In genomic region chr5:14762568-14763216, GRCh38 we compare ENCODE assay signal across 23 cellular contexts.
DNase-seq lines count a peak whose midpoint lies in the region; ATAC-seq and TF ChIP-seq lines count a peak whose summit lies in the region.
"Had no signal": no experiment of that assay in that cellular context is flagged by ENCODE, and none has a peak within 500 bp of the region (broad histone marks: within the 10 kb centered on the region; RNA-seq: fewer than 3 reads in every experiment).

No MANE protein-coding gene starts in this region.

- H3K9me3 Mint-ChIP-seq in IgD-negative memory B cell (no peaks in the 10 kb centered on the region), endodermal cell (no peaks in the 10 kb centered on the region)
- no peaks in the 10 kb centered on the region for H3K9me3 Mint-ChIP-seq in dendritic cell treated with granulocyte-macrophage colony-stimulating factor and Interleukin-4, amounts not matched to agents 40 ng/mL and 50 ng/mL, for 4 days
- no peaks in the 10 kb centered on the region for H3K9me3 Mint-ChIP-seq in activated T-cell treated with anti-CD3 and anti-CD28 coated beads, Interleukin-2, amount 50 U/mL, for 24 hours
- H3K9me3 Mint-ChIP-seq: T-helper 1 cell treated with Interleukin-12 subunit alpha and Interleukin-12 subunit beta and Interleukin-4 antibody, amounts not matched to agents 30 μg/mL and 1 μg/mL, for 36 hours; type B pancreatic cell had no signal

- TF ChIP-seq CTCF in endodermal cell (conservative IDR thresholded peaks at IDR 0.05), result no peak

- intact Hi-C loops in dendritic cell treated with granulocyte-macrophage colony-stimulating factor and Interleukin-4, amounts not matched to agents 40 ng/mL and 50 ng/mL, for 4 days (cut with micrococcal nuclease), result no loop called here

- H3K36me3 ChIP-seq in BLaER1 (peaks cover 48% of the 10 kb centered on the region), endodermal cell (ENCODE audit: control insufficient read depth, insufficient read depth, low read length) (no peaks in the 10 kb centered on the region)
- H3K36me3 ChIP-seq: neutrophil, prostate gland had no signal

- H3K27me3 Mint-ChIP-seq in IgD-negative memory B cell (no peaks in the 10 kb centered on the region), endodermal cell (ENCODE audit: insufficient read depth) (no peaks in the 10 kb centered on the region)
- H3K27me3 Mint-ChIP-seq in dendritic cell treated with granulocyte-macrophage colony-stimulating factor and Interleukin-4, amounts not matched to agents 40 ng/mL and 50 ng/mL, for 4 days, result no peaks in the 10 kb centered on the region
- H3K27me3 Mint-ChIP-seq in activated T-cell treated with anti-CD3 and anti-CD28 coated beads, Interleukin-2, amount 50 U/mL, for 24 hours, result no peaks in the 10 kb centered on the region
- H3K27me3 Mint-ChIP-seq: brain, type B pancreatic cell had no signal

- WGBS in endodermal cell (ENCODE audit: insufficient coverage in 1 of 2, insufficient read length in 1 of 2), 2 experiments, result 81 to 92% methylated on average over 2 to 3 of the region's 4 CpGs

- H4K20me1 ChIP-seq in BLaER1, result no peaks in the 10 kb centered on the region; the same call in 1 of the 2 replicates

- H3K4me3 ChIP-seq in BLaER1 (no peak overlapping the region), endodermal cell (ENCODE audit: low read length) (no peak overlapping the region)
- H3K4me3 ChIP-seq: A549, heart right ventricle, prostate gland had no signal

- peaks cover 2% of the 10 kb centered on the region for H3K36me3 Mint-ChIP-seq in IgD-negative memory B cell
- peaks cover 34% of the 10 kb centered on the region for H3K36me3 Mint-ChIP-seq in dendritic cell treated with granulocyte-macrophage colony-stimulating factor and Interleukin-4, amounts not matched to agents 40 ng/mL and 50 ng/mL, for 4 days (ENCODE audit: low read depth)
- H3K36me3 Mint-ChIP-seq in activated T-cell treated with anti-CD3 and anti-CD28 coated beads, Interleukin-2, amount 50 U/mL, for 24 hours (ENCODE audit: low read depth), result peaks cover 56% of the 10 kb centered on the region
- H3K36me3 Mint-ChIP-seq in endodermal cell (ENCODE audit: low read depth), result no peaks in the 10 kb centered on the region

- H3K9ac ChIP-seq in BLaER1, result no peak overlapping the region
- no peak overlapping the region for H3K9ac ChIP-seq in endodermal cell (ENCODE audit: extremely low read depth, low read length, poor library complexity, severe bottlenecking)

- H3K27me3 ChIP-seq in BLaER1, result no peaks in the 10 kb centered on the region
- H3K27me3 ChIP-seq in endodermal cell (ENCODE audit: control insufficient read depth, insufficient read depth, low read length, poor library complexity, severe bottlenecking), result no peaks in the 10 kb centered on the region
- H3K27me3 ChIP-seq: heart right ventricle, neutrophil had no signal

- peak; percentile 61 for ATAC-seq in GM21447 (IDR thresholded peaks at IDR 0.05; ENCODE audit: unreplicated experiment)
- no peak for ATAC-seq in HG02610 (IDR thresholded peaks at IDR 0.05; ENCODE audit: unreplicated experiment)
- ATAC-seq: A549, heart right ventricle had no signal

- no peak for DNase-seq in activated T-cell treated with anti-CD3 and anti-CD28 coated beads, Interleukin-2, amount 50 U/mL, for 24 hours
- DNase-seq in substantia nigra (lab: John Stamatoyannopoulos, UW) (no peak), endodermal cell (no peak)
- DNase-seq: activated CD8-positive, alpha-beta memory T cell treated with anti-CD3 and anti-CD28 coated beads for 24 hours; activated naive CD4-positive, alpha-beta T cell; activated T-cell treated with anti-CD3 and anti-CD28 coated beads, Interleukin-2, amount 50 U/mL, for 48 hours; effector CD4-positive, alpha-beta T cell; GOT3; heart right ventricle; mesenchymal stem cell; NCI-H446; stimulated activated CD8-positive, alpha-beta memory T cell treated with anti-CD3 and anti-CD28 coated beads, Interleukin-4, amount 100 ng/mL, for 48 hours had no signal

- H3K27ac ChIP-seq in BLaER1, result no peak overlapping the region
- no peak overlapping the region for H3K27ac ChIP-seq in substantia nigra (ENCODE audit: low read depth, low read length, poor library complexity, severe bottlenecking)
- no peak overlapping the region for H3K27ac ChIP-seq in endodermal cell (ENCODE audit: low read depth, low read length)
- H3K27ac ChIP-seq: A549, neutrophil had no signal

- H3K4me1 Mint-ChIP-seq in IgD-negative memory B cell, result peaks cover 11 to 37% (median 16%) of the 10 kb centered on the region in 3 donors
- peaks cover 43% of the 10 kb centered on the region for H3K4me1 Mint-ChIP-seq in dendritic cell treated with granulocyte-macrophage colony-stimulating factor and Interleukin-4, amounts not matched to agents 40 ng/mL and 50 ng/mL, for 4 days (ENCODE audit: low read depth)
- peaks cover 9% of the 10 kb centered on the region for H3K4me1 Mint-ChIP-seq in activated T-cell treated with anti-CD3 and anti-CD28 coated beads, Interleukin-2, amount 50 U/mL, for 24 hours (ENCODE audit: low read depth)
- no peaks in the 10 kb centered on the region for H3K4me1 Mint-ChIP-seq in endodermal cell

- peak overlapping the region; percentile 35 for H3K4me2 ChIP-seq in BLaER1
- H3K4me2 ChIP-seq: A549 had no signal

- H3K27ac Mint-ChIP-seq in IgD-negative memory B cell (no peak overlapping the region), endodermal cell (no peak overlapping the region)
- peak overlapping the region; percentile 60 for H3K27ac Mint-ChIP-seq in dendritic cell treated with granulocyte-macrophage colony-stimulating factor and Interleukin-4, amounts not matched to agents 40 ng/mL and 50 ng/mL, for 4 days
- no peak overlapping the region for H3K27ac Mint-ChIP-seq in activated T-cell treated with anti-CD3 and anti-CD28 coated beads, Interleukin-2, amount 50 U/mL, for 24 hours
- H3K27ac Mint-ChIP-seq: T-helper 1 cell treated with Interleukin-12 subunit alpha and Interleukin-12 subunit beta and Interleukin-4 antibody, amounts not matched to agents 30 μg/mL and 1 μg/mL, for 36 hours; type B pancreatic cell had no signal

- H3K4me3 Mint-ChIP-seq in IgD-negative memory B cell, result peak overlapping the region in 3 of 4 donors; percentile 34 to 81 (median 45)
- H3K4me3 Mint-ChIP-seq in dendritic cell treated with granulocyte-macrophage colony-stimulating factor and Interleukin-4, amounts not matched to agents 40 ng/mL and 50 ng/mL, for 4 days, result no peak overlapping the region
- no peak overlapping the region for H3K4me3 Mint-ChIP-seq in activated T-cell treated with anti-CD3 and anti-CD28 coated beads, Interleukin-2, amount 50 U/mL, for 24 hours
- H3K4me3 Mint-ChIP-seq in endodermal cell, result no peak overlapping the region
- H3K4me3 Mint-ChIP-seq: brain; T-helper 1 cell treated with Interleukin-12 subunit alpha and Interleukin-12 subunit beta and Interleukin-4 antibody, amounts not matched to agents 30 μg/mL and 1 μg/mL, for 36 hours; type B pancreatic cell had no signal

- peaks cover 11% of the 10 kb centered on the region for H3K4me1 ChIP-seq in BLaER1
- H3K4me1 ChIP-seq in endodermal cell (ENCODE audit: control insufficient read depth, insufficient read depth, low read length), result no peaks in the 10 kb centered on the region
- H3K4me1 ChIP-seq: prostate gland had no signal

- H3K9me3 ChIP-seq in BLaER1 (no peaks in the 10 kb centered on the region), endodermal cell (ENCODE audit: control insufficient read depth, low read length) (no peaks in the 10 kb centered on the region)
- H3K9me3 ChIP-seq: A549, heart right ventricle, neutrophil, prostate gland had no signal

Comparison
In these comparisons a context has a peak if more than half of its experiments do, and no peak if none do; other contexts are left out.
1. H3K4me3 Mint-ChIP-seq: peak in IgD-negative memory B cell (3 of 4); none in dendritic cell treated with granulocyte-macrophage colony-stimulating factor and Interleukin-4, amounts not matched to agents 40 ng/mL and 50 ng/mL, for 4 days (single experiment), activated T-cell treated with anti-CD3 and anti-CD28 coated beads, Interleukin-2, amount 50 U/mL, for 24 hours (single experiment) and endodermal cell (single experiment).